In the genomic region with DNA sequence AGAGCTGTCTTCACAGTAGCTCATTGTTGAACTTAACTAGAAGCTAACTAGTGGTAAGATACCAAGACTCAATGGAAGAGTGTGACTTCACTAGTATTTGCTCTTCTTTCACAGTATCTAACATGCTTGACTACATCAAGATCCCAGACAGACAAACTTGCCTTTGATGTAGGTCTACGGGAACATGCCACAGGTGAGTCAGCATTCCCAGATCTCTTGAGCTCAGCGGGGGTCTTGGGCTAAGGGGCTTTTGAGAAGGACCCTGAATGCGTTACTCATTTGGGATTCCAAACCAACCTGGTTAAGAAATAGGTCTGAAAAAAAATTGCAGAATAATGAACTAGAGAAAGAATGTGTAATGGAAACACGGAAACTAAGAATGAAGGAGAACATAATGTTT, we compare ENCODE assay signal across 1 cellular context.
TF ChIP-seq lines count a peak whose summit lies in the region.

No MANE protein-coding gene starts in this region.

TF ChIP-seq in GM23338, 12 proteins besides CTCF, POLR2A, EP300 and RAD21 (continued from another document):
- TF ChIP-seq, protein P1, sequence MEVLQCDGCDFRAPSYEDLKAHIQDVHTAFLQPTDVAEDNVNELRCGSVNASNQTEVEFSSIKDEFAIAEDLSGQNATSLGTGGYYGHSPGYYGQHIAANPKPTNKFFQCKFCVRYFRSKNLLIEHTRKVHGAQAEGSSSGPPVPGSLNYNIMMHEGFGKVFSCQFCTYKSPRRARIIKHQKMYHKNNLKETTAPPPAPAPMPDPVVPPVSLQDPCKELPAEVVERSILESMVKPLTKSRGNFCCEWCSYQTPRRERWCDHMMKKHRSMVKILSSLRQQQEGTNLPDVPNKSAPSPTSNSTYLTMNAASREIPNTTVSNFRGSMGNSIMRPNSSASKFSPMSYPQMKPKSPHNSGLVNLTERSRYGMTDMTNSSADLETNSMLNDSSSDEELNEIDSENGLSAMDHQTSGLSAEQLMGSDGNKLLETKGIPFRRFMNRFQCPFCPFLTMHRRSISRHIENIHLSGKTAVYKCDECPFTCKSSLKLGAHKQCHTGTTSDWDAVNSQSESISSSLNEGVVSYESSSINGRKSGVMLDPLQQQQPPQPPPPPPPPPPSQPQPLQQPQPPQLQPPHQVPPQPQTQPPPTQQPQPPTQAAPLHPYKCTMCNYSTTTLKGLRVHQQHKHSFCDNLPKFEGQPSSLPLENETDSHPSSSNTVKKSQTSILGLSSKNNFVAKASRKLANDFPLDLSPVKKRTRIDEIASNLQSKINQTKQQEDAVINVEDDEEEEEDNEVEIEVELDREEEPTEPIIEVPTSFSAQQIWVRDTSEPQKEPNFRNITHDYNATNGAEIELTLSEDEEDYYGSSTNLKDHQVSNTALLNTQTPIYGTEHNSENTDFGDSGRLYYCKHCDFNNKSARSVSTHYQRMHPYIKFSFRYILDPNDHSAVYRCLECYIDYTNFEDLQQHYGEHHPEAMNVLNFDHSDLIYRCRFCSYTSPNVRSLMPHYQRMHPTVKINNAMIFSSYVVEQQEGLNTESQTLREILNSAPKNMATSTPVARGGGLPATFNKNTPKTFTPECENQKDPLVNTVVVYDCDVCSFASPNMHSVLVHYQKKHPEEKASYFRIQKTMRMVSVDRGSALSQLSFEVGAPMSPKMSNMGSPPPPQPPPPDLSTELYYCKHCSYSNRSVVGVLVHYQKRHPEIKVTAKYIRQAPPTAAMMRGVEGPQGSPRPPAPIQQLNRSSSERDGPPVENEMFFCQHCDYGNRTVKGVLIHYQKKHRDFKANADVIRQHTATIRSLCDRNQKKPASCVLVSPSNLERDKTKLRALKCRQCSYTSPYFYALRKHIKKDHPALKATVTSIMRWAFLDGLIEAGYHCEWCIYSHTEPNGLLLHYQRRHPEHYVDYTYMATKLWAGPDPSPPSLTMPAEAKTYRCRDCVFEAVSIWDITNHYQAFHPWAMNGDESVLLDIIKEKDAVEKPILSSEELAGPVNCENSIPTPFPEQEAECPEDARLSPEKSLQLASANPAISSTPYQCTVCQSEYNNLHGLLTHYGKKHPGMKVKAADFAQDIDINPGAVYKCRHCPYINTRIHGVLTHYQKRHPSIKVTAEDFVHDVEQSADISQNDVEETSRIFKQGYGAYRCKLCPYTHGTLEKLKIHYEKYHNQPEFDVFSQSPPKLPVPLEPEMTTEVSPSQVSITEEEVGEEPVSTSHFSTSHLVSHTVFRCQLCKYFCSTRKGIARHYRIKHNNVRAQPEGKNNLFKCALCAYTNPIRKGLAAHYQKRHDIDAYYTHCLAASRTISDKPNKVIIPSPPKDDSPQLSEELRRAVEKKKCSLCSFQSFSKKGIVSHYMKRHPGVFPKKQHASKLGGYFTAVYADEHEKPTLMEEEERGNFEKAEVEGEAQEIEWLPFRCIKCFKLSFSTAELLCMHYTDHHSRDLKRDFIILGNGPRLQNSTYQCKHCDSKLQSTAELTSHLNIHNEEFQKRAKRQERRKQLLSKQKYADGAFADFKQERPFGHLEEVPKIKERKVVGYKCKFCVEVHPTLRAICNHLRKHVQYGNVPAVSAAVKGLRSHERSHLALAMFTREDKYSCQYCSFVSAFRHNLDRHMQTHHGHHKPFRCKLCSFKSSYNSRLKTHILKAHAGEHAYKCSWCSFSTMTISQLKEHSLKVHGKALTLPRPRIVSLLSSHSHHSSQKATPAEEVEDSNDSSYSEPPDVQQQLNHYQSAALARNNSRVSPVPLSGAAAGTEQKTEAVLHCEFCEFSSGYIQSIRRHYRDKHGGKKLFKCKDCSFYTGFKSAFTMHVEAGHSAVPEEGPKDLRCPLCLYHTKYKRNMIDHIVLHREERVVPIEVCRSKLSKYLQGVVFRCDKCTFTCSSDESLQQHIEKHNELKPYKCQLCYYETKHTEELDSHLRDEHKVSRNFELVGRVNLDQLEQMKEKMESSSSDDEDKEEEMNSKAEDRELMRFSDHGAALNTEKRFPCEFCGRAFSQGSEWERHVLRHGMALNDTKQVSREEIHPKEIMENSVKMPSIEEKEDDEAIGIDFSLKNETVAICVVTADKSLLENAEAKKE (CRISPR knock-in tag; IDR thresholded peaks at IDR 0.05) = no peak
- TF ChIP-seq NANOG (IDR thresholded peaks at IDR 0.05; ENCODE audit: borderline replicate concordance) (no peak), ZNF114 (CRISPR knock-in tag; IDR thresholded peaks at IDR 0.05) (no peak)
- TF ChIP-seq, protein P2, sequence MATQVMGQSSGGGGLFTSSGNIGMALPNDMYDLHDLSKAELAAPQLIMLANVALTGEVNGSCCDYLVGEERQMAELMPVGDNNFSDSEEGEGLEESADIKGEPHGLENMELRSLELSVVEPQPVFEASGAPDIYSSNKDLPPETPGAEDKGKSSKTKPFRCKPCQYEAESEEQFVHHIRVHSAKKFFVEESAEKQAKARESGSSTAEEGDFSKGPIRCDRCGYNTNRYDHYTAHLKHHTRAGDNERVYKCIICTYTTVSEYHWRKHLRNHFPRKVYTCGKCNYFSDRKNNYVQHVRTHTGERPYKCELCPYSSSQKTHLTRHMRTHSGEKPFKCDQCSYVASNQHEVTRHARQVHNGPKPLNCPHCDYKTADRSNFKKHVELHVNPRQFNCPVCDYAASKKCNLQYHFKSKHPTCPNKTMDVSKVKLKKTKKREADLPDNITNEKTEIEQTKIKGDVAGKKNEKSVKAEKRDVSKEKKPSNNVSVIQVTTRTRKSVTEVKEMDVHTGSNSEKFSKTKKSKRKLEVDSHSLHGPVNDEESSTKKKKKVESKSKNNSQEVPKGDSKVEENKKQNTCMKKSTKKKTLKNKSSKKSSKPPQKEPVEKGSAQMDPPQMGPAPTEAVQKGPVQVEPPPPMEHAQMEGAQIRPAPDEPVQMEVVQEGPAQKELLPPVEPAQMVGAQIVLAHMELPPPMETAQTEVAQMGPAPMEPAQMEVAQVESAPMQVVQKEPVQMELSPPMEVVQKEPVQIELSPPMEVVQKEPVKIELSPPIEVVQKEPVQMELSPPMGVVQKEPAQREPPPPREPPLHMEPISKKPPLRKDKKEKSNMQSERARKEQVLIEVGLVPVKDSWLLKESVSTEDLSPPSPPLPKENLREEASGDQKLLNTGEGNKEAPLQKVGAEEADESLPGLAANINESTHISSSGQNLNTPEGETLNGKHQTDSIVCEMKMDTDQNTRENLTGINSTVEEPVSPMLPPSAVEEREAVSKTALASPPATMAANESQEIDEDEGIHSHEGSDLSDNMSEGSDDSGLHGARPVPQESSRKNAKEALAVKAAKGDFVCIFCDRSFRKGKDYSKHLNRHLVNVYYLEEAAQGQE (IDR thresholded peaks at IDR 0.05; ENCODE audit: unreplicated experiment) = no peak
